8 cellular contexts compared by ENCODE assay signal in genomic region chr11:7020183-7020917, GRCh38. TPM values are rescaled to one million over a fixed set of nuclear protein-coding genes. Genes with fewer than 3 reads are reported as not detected.
DNase-seq lines count a peak whose midpoint lies in the region; ATAC-seq and TF ChIP-seq lines count a peak whose summit lies in the region.

Gene NLRP14, plus strand, starts transcription at chr11:7020479. Its CDS starts 18,108 bp downstream, at chr11:7038587.
Gene ZNF214, minus strand, starts transcription at chr11:7020346. Its CDS starts 17,511 bp downstream, at chr11:7002835.

- TF ChIP-seq CTCF in natural killer cell (IDR thresholded peaks at IDR 0.05): no peak
- TF ChIP-seq CTCF in LNCaP clone FGC (IDR thresholded peaks at IDR 0.05; ENCODE audit: control insufficient read depth, extremely low read depth, insufficient read depth): no peak
- TF ChIP-seq CTCF in epithelial cell of proximal tubule (conservative IDR thresholded peaks at IDR 0.05; ENCODE audit: low read depth, low read length): no peak
- TF ChIP-seq CTCF in tibial artery (IDR thresholded peaks at IDR 0.05): no peak

- H3K27ac ChIP-seq in tibial artery: peak within 1 kb of the TSS; percentile 82 to 83

- no peaks in the 10 kb centered on the region for H3K9me3 ChIP-seq in tibial artery

- DNase-seq in natural killer cell treated with Interleukin-12 subunit alpha and Interleukin-12 subunit beta and Interleukin-15 and Interleukin-18, amount 100 ng/mL, for 72 hours (ENCODE audit: low spot score): no peak
- DNase-seq in natural killer cell: no peak
- peak; percentile 81 for DNase-seq in LNCaP clone FGC (ENCODE audit: low read depth)
- peak; percentile 94 for DNase-seq in SW480 (ENCODE audit: low spot score)
- peak; percentile 52 for DNase-seq in epithelial cell of proximal tubule (ENCODE audit: low read depth)
- no peak for DNase-seq in memory B cell (ENCODE audit: low spot score in 2 of 2)
- DNase-seq in tibial artery: peak; percentile 92 to 96
- DNase-seq in NCI-H2171 treated with DMSO at 0.1 percent for 48 hours (lab: John Stamatoyannopoulos, UW): no peak

- no peaks in the 10 kb centered on the region for H3K27me3 ChIP-seq in tibial artery

- no peaks in the 10 kb centered on the region for H3K36me3 Mint-ChIP-seq in natural killer cell treated with Interleukin-12 subunit alpha and Interleukin-12 subunit beta and Interleukin-15 and Interleukin-18, amount 100 ng/mL, for 72 hours
- H3K36me3 Mint-ChIP-seq in natural killer cell: no peaks in the 10 kb centered on the region
- no peaks in the 10 kb centered on the region for H3K36me3 Mint-ChIP-seq in memory B cell

- intact Hi-C loops in natural killer cell (cut with micrococcal nuclease) (no loop called here), tibial artery (cut with DNase I; ENCODE audit: low total_unique reads) (no loop called here)

- H3K4me3 ChIP-seq in LNCaP clone FGC (ENCODE audit: low read depth, low read length): peak within 1 kb of the TSS; percentile 72
- peak within 1 kb of the TSS; percentile 96 for H3K4me3 ChIP-seq in epithelial cell of proximal tubule (ENCODE audit: low read depth, low read length)
- H3K4me3 ChIP-seq in tibial artery: peak within 1 kb of the TSS; percentile 64 to 76

- H3K4me1 Mint-ChIP-seq in natural killer cell treated with Interleukin-12 subunit alpha and Interleukin-12 subunit beta and Interleukin-15 and Interleukin-18, amount 100 ng/mL, for 72 hours (ENCODE audit: low read depth in 2 of 2): no peaks in the 10 kb centered on the region
- peaks cover 0 to 5% of the 10 kb centered on the region in 2 donors for H3K4me1 Mint-ChIP-seq in natural killer cell
- peaks cover 6% of the 10 kb centered on the region for H3K4me1 Mint-ChIP-seq in memory B cell

- H3K36me3 ChIP-seq in tibial artery: no peaks in the 10 kb centered on the region

- peaks cover 0 to 13% (median 6%) of the 10 kb centered on the region in 4 donors for H3K4me1 ChIP-seq in tibial artery

- ATAC-seq in natural killer cell treated with Interleukin-12 subunit alpha and Interleukin-12 subunit beta and Interleukin-15 and Interleukin-18, amount 100 ng/mL, for 72 hours: no peak
- no peak for ATAC-seq in natural killer cell
- ATAC-seq in memory B cell (ENCODE audit: low read depth): no peak

- peak within 1 kb of the TSS; percentile 26 for H3K4me3 Mint-ChIP-seq in natural killer cell treated with Interleukin-12 subunit alpha and Interleukin-12 subunit beta and Interleukin-15 and Interleukin-18, amount 100 ng/mL, for 72 hours
- H3K4me3 Mint-ChIP-seq in natural killer cell: no peak within 1 kb of the TSS
- H3K4me3 Mint-ChIP-seq in memory B cell: peak within 1 kb of the TSS; percentile 21

- H3K27me3 Mint-ChIP-seq in natural killer cell treated with Interleukin-12 subunit alpha and Interleukin-12 subunit beta and Interleukin-15 and Interleukin-18, amount 100 ng/mL, for 72 hours: peaks cover 16 to 19% of the 10 kb centered on the region in 2 donors
- H3K27me3 Mint-ChIP-seq in natural killer cell (ENCODE audit: low read depth in 2 of 2): peaks cover 25 to 27% of the 10 kb centered on the region in 2 donors
- H3K27me3 Mint-ChIP-seq in memory B cell: peaks cover 10% of the 10 kb centered on the region

- no peaks in the 10 kb centered on the region for H3K9me3 Mint-ChIP-seq in natural killer cell treated with Interleukin-12 subunit alpha and Interleukin-12 subunit beta and Interleukin-15 and Interleukin-18, amount 100 ng/mL, for 72 hours
- no peaks in the 10 kb centered on the region for H3K9me3 Mint-ChIP-seq in natural killer cell
- H3K9me3 Mint-ChIP-seq in memory B cell: no peaks in the 10 kb centered on the region

- no peak within 1 kb of the TSS for H3K27ac Mint-ChIP-seq in natural killer cell treated with Interleukin-12 subunit alpha and Interleukin-12 subunit beta and Interleukin-15 and Interleukin-18, amount 100 ng/mL, for 72 hours
- H3K27ac Mint-ChIP-seq in natural killer cell (no peak within 1 kb of the TSS), memory B cell (no peak within 1 kb of the TSS)

RNA-seq across cellular contexts. Expression of gene NLRP14, which starts in this region (rescaled TPM):
- total RNA-seq in natural killer cell treated with Interleukin-12 subunit alpha and Interleukin-12 subunit beta and Interleukin-15 and Interleukin-18, amount 100 ng/mL, for 72 hours: not detected
- total RNA-seq in natural killer cell (not detected), epithelial cell of proximal tubule (0.23 TPM in 1 of 2 replicates, not detected in the other)

RNA-seq across cellular contexts. Expression of gene ZNF214, which starts in this region (rescaled TPM):
- total RNA-seq in natural killer cell treated with Interleukin-12 subunit alpha and Interleukin-12 subunit beta and Interleukin-15 and Interleukin-18, amount 100 ng/mL, for 72 hours: not detected
- total RNA-seq in natural killer cell (not detected), epithelial cell of proximal tubule (1.1 and 1.5 TPM in 2 replicates)

Comparison
In these comparisons a context has a peak if more than half of its experiments do, and no peak if none do; other contexts are left out.
1. DNase-seq: peak in LNCaP clone FGC (single experiment), SW480 (single experiment), epithelial cell of proximal tubule (single experiment) and tibial artery (2 of 2); none in natural killer cell treated with Interleukin-12 subunit alpha and Interleukin-12 subunit beta and Interleukin-15 and Interleukin-18, amount 100 ng/mL, for 72 hours (single experiment), natural killer cell (single experiment), memory B cell (0 of 2) and NCI-H2171 treated with DMSO at 0.1 percent for 48 hours (single experiment).
2. Peak in every context shown above with its lines, with median percentiles within 50 percentile points of each other: H3K4me3 ChIP-seq.